ENCODE assay signal across 7 cellular contexts in genomic region chr1:19269427-19270342, GRCh38. TPM values are rescaled to one million over a fixed set of nuclear protein-coding genes. Genes with fewer than 3 reads are reported as not detected.
DNase-seq lines count a peak whose midpoint lies in the region; ATAC-seq and TF ChIP-seq lines count a peak whose summit lies in the region.
"Not testable (repeated sequence)": the region's sequence is repeated elsewhere in the genome, so short reads cannot be mapped to it uniquely, and the experiment has no call there.

No MANE protein-coding gene starts in this region.

- not testable (repeated sequence) for H3K9me3 ChIP-seq in RWPE2 (ENCODE audit: severe bottlenecking)

- H3K27me3 Mint-ChIP-seq in progenitor cell of endocrine pancreas = not testable (repeated sequence)

- not testable (repeated sequence) for H3K4me3 ChIP-seq in RWPE2 (ENCODE audit: severe bottlenecking); brain microvascular endothelial cell (ENCODE audit: low read depth, low read length); fibroblast of pulmonary artery (replicated peaks; ENCODE audit: low read depth, low read length)

- not testable (repeated sequence) for H3K4me3 Mint-ChIP-seq in progenitor cell of endocrine pancreas (ENCODE audit: low read depth)

- not testable (repeated sequence) for H3K27ac ChIP-seq in RWPE2 (ENCODE audit: poor library complexity, severe bottlenecking); brain microvascular endothelial cell

- H3K27ac Mint-ChIP-seq in progenitor cell of endocrine pancreas = peak overlapping the region; percentile 71

- H3K36me3 ChIP-seq in RWPE2 (ENCODE audit: low read depth); brain microvascular endothelial cell (replicated peaks): not testable (repeated sequence)

- not testable (repeated sequence) for H3K4me1 ChIP-seq in RWPE2 (ENCODE audit: insufficient read depth, poor library complexity, severe bottlenecking)

- not testable (repeated sequence) for H3K9me3 Mint-ChIP-seq in progenitor cell of endocrine pancreas (ENCODE audit: low read depth)

- DNase-seq in ELR (ENCODE audit: low read depth) (peak; percentile 42), HuH-7 (ENCODE audit: low spot score) (peak; percentile 44), fibroblast of pulmonary artery (ENCODE audit: low read depth) (peak; percentile 13)
- not testable (repeated sequence) for DNase-seq in RWPE2 (ENCODE audit: low spot score); brain microvascular endothelial cell; left lobe of liver (ENCODE audit: low spot score); progenitor cell of endocrine pancreas (ENCODE audit: low spot score, unreplicated experiment)

- H3K27me3 ChIP-seq in RWPE2 (ENCODE audit: insufficient read depth, poor library complexity, severe bottlenecking); brain microvascular endothelial cell (replicated peaks): not testable (repeated sequence)

- not testable (repeated sequence) for H3K4me1 Mint-ChIP-seq in progenitor cell of endocrine pancreas (ENCODE audit: low read depth)

- in situ Hi-C loops in brain microvascular endothelial cell (cut with HindIII; ENCODE audit: low pct_ligation_motif_present, low sequenced_read_pairs) = not testable (repeated sequence)

- not testable (repeated sequence) for TF ChIP-seq CTCF in RWPE2 (IDR thresholded peaks at IDR 0.05; ENCODE audit: poor library complexity, severe bottlenecking); progenitor cell of endocrine pancreas (IDR thresholded peaks at IDR 0.05; ENCODE audit: unreplicated experiment)
- TF ChIP-seq CTCF in brain microvascular endothelial cell (IDR thresholded peaks at IDR 0.05; ENCODE audit: low read depth, low read length, missing control alignments) (peak; percentile 28), fibroblast of pulmonary artery (IDR thresholded peaks at IDR 0.05; ENCODE audit: low read length, missing control alignments) (peak; percentile 5)

- H3K36me3 Mint-ChIP-seq in progenitor cell of endocrine pancreas (ENCODE audit: insufficient read depth) = not testable (repeated sequence)

- ATAC-seq in RWPE2 (ENCODE audit: low read depth) = peak; percentile 76
- ATAC-seq in left lobe of liver = peak; percentile 23

RNA-seq across cellular contexts. Expression of gene MRTO4, which starts 18.1 kb away (rescaled TPM):
- total RNA-seq in left lobe of liver (8.7 TPM), progenitor cell of endocrine pancreas (27.8 and 33.9 TPM in 2 replicates)

RNA-seq across cellular contexts. Expression of gene EMC1, which starts 18.4 kb away (rescaled TPM):
- total RNA-seq in left lobe of liver (19.7 TPM), progenitor cell of endocrine pancreas (61.9 and 66.7 TPM in 2 replicates)

RNA-seq across cellular contexts. Expression of gene AKR7A3, which starts 18.9 kb away (rescaled TPM):
- total RNA-seq in left lobe of liver = 111 TPM
- 2.1 and 2.7 TPM in 2 replicates for total RNA-seq in progenitor cell of endocrine pancreas

RNA-seq across cellular contexts. Expression of gene AKR7A2, which starts 42.3 kb away (rescaled TPM):
- total RNA-seq in left lobe of liver (53.5 TPM), progenitor cell of endocrine pancreas (53.7 and 55.8 TPM in 2 replicates)

RNA-seq across cellular contexts. Expression of gene SLC66A1, which starts 42.4 kb away (rescaled TPM):
- total RNA-seq in left lobe of liver (9.1 TPM), progenitor cell of endocrine pancreas (25.7 and 26.7 TPM in 2 replicates)

Comparison
In these comparisons a context has a peak if more than half of its experiments do, and no peak if none do; other contexts are left out.
1. RNA of gene AKR7A3, which starts 18.9 kb away (total RNA-seq): 111 TPM in left lobe of liver (single experiment); 2.1 to 2.7 TPM in progenitor cell of endocrine pancreas; every median in the first group is over 10 times any median in the second.